ENCODE assay signal across 8 cellular contexts in genomic region chr2:61177727-61178549, GRCh38. TPM values are rescaled to one million over a fixed set of nuclear protein-coding genes. Genes with fewer than 3 reads are reported as not detected.
DNase-seq lines count a peak whose midpoint lies in the region; ATAC-seq and TF ChIP-seq lines count a peak whose summit lies in the region.

No MANE protein-coding gene starts in this region.

- TF ChIP-seq CTCF in CD14-positive monocyte (IDR thresholded peaks at IDR 0.05) (no peak), mucosa of descending colon (IDR thresholded peaks at IDR 0.05) (no peak)

- peaks cover 11% of the 10 kb centered on the region for H3K27me3 ChIP-seq in HUES64 (ENCODE audit: insufficient read depth, low read length)
- H3K27me3 ChIP-seq in effector memory CD4-positive, alpha-beta T cell (replicated peaks; ENCODE audit: control insufficient read depth, insufficient read depth, low read length, poor library complexity, severe bottlenecking) = no peaks in the 10 kb centered on the region

- peaks cover 8 to 11% (median 10%) of the 10 kb centered on the region in 3 donors for H3K27me3 Mint-ChIP-seq in CD14-positive monocyte (ENCODE audit: low read depth in 3 of 3)
- H3K27me3 Mint-ChIP-seq in activated CD4-positive, alpha-beta T cell treated with anti-CD3 and anti-CD28 coated beads, Interleukin-2, amount 10 ng/mL, durations not matched to agents 7 days and 5 days = peaks cover 2% of the 10 kb centered on the region
- no peaks in the 10 kb centered on the region for H3K27me3 Mint-ChIP-seq in stimulated activated naive CD8-positive, alpha-beta T cell treated with anti-CD3 and anti-CD28 coated beads, Interleukin-15, amount 100 ng/mL, for 72 hours

- WGBS in HUES64 = 46% methylated on average over 40 of the region's 45 CpGs

- CTCF ChIA-PET in activated CD4-positive, alpha-beta T cell treated with anti-CD3 and anti-CD28 coated beads, Interleukin-2, amount 10 ng/mL, durations not matched to agents 7 days and 5 days (lab: Charles Lee) = interaction anchor here (1.2 to 1.9 kb wide), 5 partner anchors 10 to 62 kb away, joined by 3 to 9 read pairs (median 5); no protein-coding TSS in a partner anchor

- H3K36me3 Mint-ChIP-seq in CD14-positive monocyte = peaks cover 33 to 36% of the 10 kb centered on the region in 2 donors
- peaks cover 42% of the 10 kb centered on the region for H3K36me3 Mint-ChIP-seq in activated CD4-positive, alpha-beta T cell treated with anti-CD3 and anti-CD28 coated beads, Interleukin-2, amount 10 ng/mL, durations not matched to agents 7 days and 5 days (ENCODE audit: low read depth)

- POLR2A ChIA-PET in activated CD4-positive, alpha-beta T cell treated with anti-CD3 and anti-CD28 coated beads, Interleukin-2, amount 10 ng/mL, durations not matched to agents 7 days and 5 days (lab: Charles Lee) = interaction anchor here (0.5 to 1.2 kb wide), 2 partner anchors 33 to 418 kb away, joined by 3 read pairs; no protein-coding TSS in a partner anchor

- peak overlapping the region; percentile 92 for H3K27ac ChIP-seq in HUES64 (ENCODE audit: low read depth, low read length)
- H3K27ac ChIP-seq in effector memory CD4-positive, alpha-beta T cell (ENCODE audit: insufficient read depth, low read length, poor library complexity, severe bottlenecking) = peak overlapping the region; percentile 94

- ATAC-seq in GM19438 (IDR thresholded peaks at IDR 0.05; ENCODE audit: low read depth, unreplicated experiment) (peak; percentile 22), mucosa of descending colon (peak; percentile 37)
- ATAC-seq in stimulated activated naive CD8-positive, alpha-beta T cell treated with anti-CD3 and anti-CD28 coated beads, Interleukin-15, amount 100 ng/mL, for 72 hours = peak; percentile 29

- DNase-seq in CD14-positive monocyte (ENCODE audit: low spot score) (no peak), mucosa of descending colon (peak; percentile 53 to 69 (median 68)), cerebellar nuclear complex (lab: John Stamatoyannopoulos, UW) (no peak)
- peak; percentile 46 for DNase-seq in activated CD4-positive, alpha-beta T cell treated with anti-CD3 and anti-CD28 coated beads, Interleukin-2, amount 10 ng/mL, durations not matched to agents 7 days and 5 days
- peak in 1 of 3 donors; percentile 14 for DNase-seq in effector memory CD4-positive, alpha-beta T cell
- peak; percentile 44 to 51 for DNase-seq in stimulated activated naive CD8-positive, alpha-beta T cell treated with anti-CD3 and anti-CD28 coated beads, Interleukin-15, amount 100 ng/mL, for 72 hours

- peak overlapping the region; percentile 93 for H3K9ac ChIP-seq in HUES64 (ENCODE audit: low read depth, low read length)

- H3K4me3 Mint-ChIP-seq in CD14-positive monocyte = peak overlapping the region; percentile 89 to 97
- H3K4me3 Mint-ChIP-seq in activated CD4-positive, alpha-beta T cell treated with anti-CD3 and anti-CD28 coated beads, Interleukin-2, amount 10 ng/mL, durations not matched to agents 7 days and 5 days = peak overlapping the region; percentile 91
- H3K4me3 Mint-ChIP-seq in stimulated activated naive CD8-positive, alpha-beta T cell treated with anti-CD3 and anti-CD28 coated beads, Interleukin-15, amount 100 ng/mL, for 72 hours = peak overlapping the region; percentile 95 to 96

- intact Hi-C loops in CD14-positive monocyte (cut with micrococcal nuclease) = loop anchor here in 1 of 2 donors (5.0 kb wide), 1 partner anchor 111 kb away; the partner anchor contains the start of gene SANBR
- intact Hi-C loops in mucosa of descending colon (cut with DNase I, micrococcal nuclease) = no loop called here

- H3K27ac Mint-ChIP-seq in CD14-positive monocyte = peak overlapping the region; percentile 85 to 95 (median 94)
- peak overlapping the region; percentile 98 for H3K27ac Mint-ChIP-seq in activated CD4-positive, alpha-beta T cell treated with anti-CD3 and anti-CD28 coated beads, Interleukin-2, amount 10 ng/mL, durations not matched to agents 7 days and 5 days
- peak overlapping the region; percentile 97 for H3K27ac Mint-ChIP-seq in stimulated activated naive CD8-positive, alpha-beta T cell treated with anti-CD3 and anti-CD28 coated beads, Interleukin-15, amount 100 ng/mL, for 72 hours

- H3K4me1 ChIP-seq in HUES64 (ENCODE audit: insufficient read depth, low read length) = peaks cover 16% of the 10 kb centered on the region
- H3K4me1 ChIP-seq in effector memory CD4-positive, alpha-beta T cell (ENCODE audit: control insufficient read depth, insufficient read depth, low read length, poor library complexity, severe bottlenecking) = peaks cover 26% of the 10 kb centered on the region
- H3K4me1 ChIP-seq in mucosa of descending colon (ENCODE audit: low read depth) = peaks cover 27% of the 10 kb centered on the region

- no peaks in the 10 kb centered on the region for H3K9me3 Mint-ChIP-seq in CD14-positive monocyte
- no peaks in the 10 kb centered on the region for H3K9me3 Mint-ChIP-seq in activated CD4-positive, alpha-beta T cell treated with anti-CD3 and anti-CD28 coated beads, Interleukin-2, amount 10 ng/mL, durations not matched to agents 7 days and 5 days
- no peaks in the 10 kb centered on the region for H3K9me3 Mint-ChIP-seq in stimulated activated naive CD8-positive, alpha-beta T cell treated with anti-CD3 and anti-CD28 coated beads, Interleukin-15, amount 100 ng/mL, for 72 hours

- H3K36me3 ChIP-seq in HUES64 (ENCODE audit: insufficient read depth, low read length) (peaks cover 38% of the 10 kb centered on the region), mucosa of descending colon (ENCODE audit: low read depth) (no peaks in the 10 kb centered on the region)
- H3K36me3 ChIP-seq in effector memory CD4-positive, alpha-beta T cell (ENCODE audit: control insufficient read depth, insufficient read depth, low read length) = peaks cover 20% of the 10 kb centered on the region

- H3K4me3 ChIP-seq in HUES64 (ENCODE audit: low read length) (peak overlapping the region; percentile 76), mucosa of descending colon (peak overlapping the region; percentile 56)
- peak overlapping the region; percentile 78 for H3K4me3 ChIP-seq in effector memory CD4-positive, alpha-beta T cell (ENCODE audit: insufficient read depth, low read depth, low read length, poor library complexity, severe bottlenecking)

- H3K9me3 ChIP-seq in HUES64 (ENCODE audit: insufficient read depth, low read depth, low read length) = no peaks in the 10 kb centered on the region
- no peaks in the 10 kb centered on the region for H3K9me3 ChIP-seq in effector memory CD4-positive, alpha-beta T cell (ENCODE audit: control insufficient read depth, low read length)
- H3K9me3 ChIP-seq in mucosa of descending colon = no peaks in the 10 kb centered on the region

- H3K4me1 Mint-ChIP-seq in CD14-positive monocyte = peaks cover 44% of the 10 kb centered on the region
- peaks cover 66% of the 10 kb centered on the region for H3K4me1 Mint-ChIP-seq in activated CD4-positive, alpha-beta T cell treated with anti-CD3 and anti-CD28 coated beads, Interleukin-2, amount 10 ng/mL, durations not matched to agents 7 days and 5 days
- peaks cover 53% of the 10 kb centered on the region for H3K4me1 Mint-ChIP-seq in stimulated activated naive CD8-positive, alpha-beta T cell treated with anti-CD3 and anti-CD28 coated beads, Interleukin-15, amount 100 ng/mL, for 72 hours

RNA-seq across cellular contexts. Expression of gene C2orf74, which starts 15.9 kb away (rescaled TPM):
- 10 to 100 TPM; 12.0 to 18.2 TPM for polyA plus RNA-seq in CD14-positive monocyte
- polyA plus RNA-seq in HUES64 (2013, experiment 1 of 2) = 14.8 TPM
- 16.2 TPM for polyA plus RNA-seq in HUES64 (2013, experiment 2 of 2)
- 1 to 10 TPM; 7.1 to 9.1 TPM for total RNA-seq in activated CD4-positive, alpha-beta T cell treated with anti-CD3 and anti-CD28 coated beads, Interleukin-2, amount 10 ng/mL, durations not matched to agents 7 days and 5 days
- total RNA-seq in mucosa of descending colon = 10 to 100 TPM in 1 of 3 donors, 1 to 10 TPM in 1, not detected in 1; 2.2 to 12.6 TPM

Comparison
In these comparisons a context has a peak if more than half of its experiments do, and no peak if none do; other contexts are left out.
1. DNase-seq: peak in activated CD4-positive, alpha-beta T cell treated with anti-CD3 and anti-CD28 coated beads, Interleukin-2, amount 10 ng/mL, durations not matched to agents 7 days and 5 days (single experiment), mucosa of descending colon (3 of 3) and stimulated activated naive CD8-positive, alpha-beta T cell treated with anti-CD3 and anti-CD28 coated beads, Interleukin-15, amount 100 ng/mL, for 72 hours (2 of 2); none in CD14-positive monocyte (single experiment) and cerebellar nuclear complex (0 of 2).
2. Peak in every context shown above with its lines, with median percentiles within 50 percentile points of each other: H3K27ac Mint-ChIP-seq, H3K4me3 Mint-ChIP-seq, ATAC-seq and H3K4me3 ChIP-seq.